Comparison of ENCODE assay signal across 8 cellular contexts in the genomic region with DNA sequence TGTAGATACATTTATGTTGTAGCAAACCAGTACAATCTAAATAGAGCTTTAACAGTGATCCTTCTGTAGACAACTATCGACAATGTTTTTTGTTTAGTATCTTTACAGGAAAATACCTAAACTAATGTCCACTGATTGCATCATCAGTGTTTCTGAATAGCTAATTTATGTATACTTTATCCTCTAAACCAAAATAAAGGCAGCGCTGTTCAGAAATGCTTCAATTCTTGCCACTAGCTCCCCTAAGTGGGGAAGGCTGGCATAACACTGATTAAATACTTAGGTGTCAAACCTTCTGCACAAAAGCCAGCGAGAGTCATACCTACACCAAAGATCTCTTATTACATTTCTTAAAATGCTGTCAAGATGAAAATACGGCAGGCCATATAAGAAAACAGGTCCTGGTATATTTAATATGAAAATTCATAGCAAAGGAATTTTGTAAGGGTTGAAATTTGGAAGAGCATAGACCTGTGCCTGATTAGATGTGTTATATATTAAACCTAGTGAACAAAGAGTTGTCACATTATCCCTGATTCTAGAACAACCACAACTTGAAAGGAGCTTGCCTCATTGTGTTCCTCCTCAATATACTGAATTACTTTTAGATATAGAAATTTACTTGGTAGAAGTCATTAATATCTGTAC.
DNase-seq lines count a peak whose midpoint lies in the region; ATAC-seq and TF ChIP-seq lines count a peak whose summit lies in the region.
"Had no signal": no experiment of that assay in that cellular context is flagged by ENCODE, and none has a peak within 500 bp of the region (broad histone marks: within the 10 kb centered on the region; RNA-seq: fewer than 3 reads in every experiment).

No MANE protein-coding gene starts in this region.

- TF ChIP-seq CTCF in GM13977 (IDR thresholded peaks at IDR 0.05; ENCODE audit: extremely low read depth, insufficient read depth, missing control alignments) = peak; percentile 47
- no peak for TF ChIP-seq CTCF in HEK293 (tag by site-specific recombination; IDR thresholded peaks at IDR 0.05)
- no peak for TF ChIP-seq CTCF in lower leg skin (IDR thresholded peaks at IDR 0.05)

- intact Hi-C loops in lower leg skin (cut with DNase I; ENCODE audit: low total_unique reads) = no loop called here

- POLR2A ChIA-PET in HEK293 (lab: Yijun Ruan, JAX) = no interaction called here

- CTCF ChIA-PET in HEK293 (lab: Yijun Ruan, JAX) = interaction anchor here (0.7 to 1.9 kb wide), 4 partner anchors 9 to 1198 kb away, joined by 3 to 10 read pairs (median 6); no protein-coding TSS in a partner anchor

- no peaks in the 10 kb centered on the region for H3K4me1 ChIP-seq in HEK293 (ENCODE audit: control insufficient read depth, insufficient read depth, low read length)

- H3K4me3 ChIP-seq in HEK293 (ENCODE audit: low read depth, low read length) = no peak overlapping the region
- no peak overlapping the region for H3K4me3 ChIP-seq in lower leg skin (ENCODE audit: low read depth, poor library complexity, severe bottlenecking)
- H3K4me3 ChIP-seq: skin epidermis had no signal

- WGBS in lower leg skin, 2 donors = 55 to 58% methylated on average over 4 of the region's 4 CpGs

- peak; percentile 3 for DNase-seq in GM13977 (ENCODE audit: low spot score)
- DNase-seq in NCI-H69 (lab: John Stamatoyannopoulos, UW) = peak; percentile 70
- peak; percentile 1 to 11 for DNase-seq in erythroblast (lab: John Stamatoyannopoulos, UW)
- no peak for DNase-seq in activated CD4-positive, CD25-positive, alpha-beta regulatory T cell treated with anti-CD3 and anti-CD28 coated beads, Interleukin-2, amount 50 U/mL, for 72 hours
- DNase-seq in lower leg skin (ENCODE audit: low spot score in 2 of 2) = no peak

- no peaks in the 10 kb centered on the region for H3K36me3 ChIP-seq in HEK293 (ENCODE audit: control insufficient read depth in 2 of 2, insufficient read depth in 1 of 2, low read length in 2 of 2)

- H3K27ac ChIP-seq in HEK293 (ENCODE audit: extremely low read depth, low read depth, low read length) = no peak overlapping the region
- H3K27ac ChIP-seq: skin epidermis had no signal

- ATAC-seq in GM19455 (IDR thresholded peaks at IDR 0.05; ENCODE audit: unreplicated experiment) = no peak

- TF ChIP-seq POLR2A in erythroblast (IDR thresholded peaks at IDR 0.05; ENCODE audit: low read length) = no peak
- no peak for TF ChIP-seq POLR2A in lower leg skin (IDR thresholded peaks at IDR 0.05)

- in situ Hi-C loops in GM13977 (cut with MboI; ENCODE audit: low pct_unique_long_range_greater_than_20kb, low sequenced_read_pairs, unreplicated experiment) = no loop called here

- H3K9me3 ChIP-seq in HEK293 (ENCODE audit: control insufficient read depth, insufficient read depth, low read depth, low read length) = no peaks in the 10 kb centered on the region

TF ChIP-seq in HEK293, 187 proteins besides CTCF, POLR2A, EP300 and RAD21:
- no peak for TF ChIP-seq ZEB2 (tag by site-specific recombination; IDR thresholded peaks at IDR 0.05)
- peak; percentile 43 for TF ChIP-seq ZNF654 (tag by site-specific recombination; IDR thresholded peaks at IDR 0.05; ENCODE audit: low read depth)

Comparison
In these comparisons a context has a peak if more than half of its experiments do, and no peak if none do; other contexts are left out.
1. DNase-seq: peak in GM13977 (single experiment), NCI-H69 (single experiment) and erythroblast (2 of 2); none in activated CD4-positive, CD25-positive, alpha-beta regulatory T cell treated with anti-CD3 and anti-CD28 coated beads, Interleukin-2, amount 50 U/mL, for 72 hours (single experiment) and lower leg skin (0 of 2).